Comparison of ENCODE assay signal across 8 cellular contexts in genomic region chr11:117426297-117426685, GRCh38.
A peak's percentile ranks its signal among the peaks of the same experiment; 100 is the strongest.
DNase-seq lines count a peak whose midpoint lies in the region; ATAC-seq and TF ChIP-seq lines count a peak whose summit lies in the region.

No MANE protein-coding gene starts in this region.

- in situ Hi-C loops in Caki2 (cut with HindIII; ENCODE audit: low pct_unique_long_range_greater_than_20kb, low sequenced_read_pairs) = loop anchor here (10.0 kb wide), 1 partner anchor 379 kb away; no protein-coding TSS in a partner anchor

- peak overlapping the region; percentile 41 for H3K4me3 Mint-ChIP-seq in type B pancreatic cell

- H3K9me3 Mint-ChIP-seq in type B pancreatic cell = no peaks in the 10 kb centered on the region

- H3K36me3 ChIP-seq in parathyroid adenoma (ENCODE audit: control insufficient read depth, insufficient read depth, low read length) = no peaks in the 10 kb centered on the region

- H3K4me1 Mint-ChIP-seq in type B pancreatic cell (ENCODE audit: unreplicated experiment) = peaks cover 17% of the 10 kb centered on the region

- peaks cover 59% of the 10 kb centered on the region for H3K27me3 Mint-ChIP-seq in type B pancreatic cell

- H3K9me3 ChIP-seq in parathyroid adenoma (ENCODE audit: control insufficient read depth, low read length) = no peaks in the 10 kb centered on the region

- no peak overlapping the region for H3K9ac ChIP-seq in parathyroid adenoma

- H3K27ac ChIP-seq in parathyroid adenoma = no peak overlapping the region

- DNase-seq in Caki2 (ENCODE audit: low read depth) (peak; percentile 38), HuH-7.5 (ENCODE audit: low spot score) (peak; percentile 88), SHP77 treated with DMSO at 0.1 percent for 48 hours (lab: John Stamatoyannopoulos, UW) (peak; percentile 31), glomerular endothelial cell (ENCODE audit: extremely low read depth, low read depth, low spot score) (peak; percentile 3), type B pancreatic cell (ENCODE audit: extremely low spot score, unreplicated experiment) (peak; percentile 89)
- DNase-seq in activated naive CD4-positive, alpha-beta T cell treated with Interleukin-2 at 50 U/mL for 16 hours = peak; percentile 73

- ATAC-seq in HG03139 (IDR thresholded peaks at IDR 0.05; ENCODE audit: unreplicated experiment) = no peak

- no peaks in the 10 kb centered on the region for H3K36me3 Mint-ChIP-seq in type B pancreatic cell

- no peak overlapping the region for H3K4me2 ChIP-seq in parathyroid adenoma (ENCODE audit: low read length)

- H3K79me2 ChIP-seq in parathyroid adenoma = no peaks in the 10 kb centered on the region

- no peaks in the 10 kb centered on the region for H3K4me1 ChIP-seq in parathyroid adenoma

- no peaks in the 10 kb centered on the region for H3K27me3 ChIP-seq in parathyroid adenoma (ENCODE audit: control insufficient read depth, insufficient read depth, low read length)

- H3K4me3 ChIP-seq in parathyroid adenoma (ENCODE audit: low read depth, low read length) = no peak overlapping the region

- no peak overlapping the region for H2AFZ ChIP-seq in parathyroid adenoma

- TF ChIP-seq CTCF in parathyroid adenoma (IDR thresholded peaks at IDR 0.05) (peak; percentile 82), type B pancreatic cell (conservative IDR thresholded peaks at IDR 0.05) (peak; percentile 98)

- H3K27ac Mint-ChIP-seq in type B pancreatic cell = no peak overlapping the region

Comparison
In these comparisons a context has a peak if more than half of its experiments do, and no peak if none do; other contexts are left out.
1. DNase-seq: peak in every context shown above with its lines; median percentile 89 in type B pancreatic cell; 88 in HuH-7.5; 73 in activated naive CD4-positive, alpha-beta T cell treated with Interleukin-2 at 50 U/mL for 16 hours; 38 in Caki2; 31 in SHP77 treated with DMSO at 0.1 percent for 48 hours; 3 in glomerular endothelial cell.